Comparison of ENCODE assay signal across 9 cellular contexts in the genomic region with DNA sequence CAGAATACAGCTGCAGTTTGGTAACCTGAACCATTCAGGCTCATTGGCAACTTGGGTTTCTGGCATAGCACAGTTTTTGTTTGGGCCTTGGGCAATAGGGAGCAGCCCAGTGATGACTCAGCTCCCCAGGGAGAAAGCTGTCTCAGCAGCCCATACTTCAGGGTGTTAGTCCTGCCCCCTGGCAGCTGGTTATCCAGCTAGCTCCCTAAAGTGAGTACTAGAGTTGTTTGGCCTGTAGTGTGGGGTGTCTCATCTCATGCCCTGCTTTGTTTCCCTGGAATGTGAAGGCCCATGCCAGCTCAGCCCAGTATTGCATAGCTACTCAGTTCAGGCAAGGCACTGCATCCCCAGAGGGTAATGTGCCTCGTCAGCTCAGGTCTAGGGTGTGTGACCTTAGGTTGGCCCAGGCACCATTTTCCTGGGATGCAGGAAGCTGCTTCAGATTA. TPM values are rescaled to one million over a fixed set of nuclear protein-coding genes. Genes with fewer than 3 reads are reported as not detected.
DNase-seq lines count a peak whose midpoint lies in the region; ATAC-seq, FAIRE-seq and TF ChIP-seq lines count a peak whose summit lies in the region.
"Had no signal": no experiment of that assay in that cellular context is flagged by ENCODE, and none has a peak within 500 bp of the region (broad histone marks: within the 10 kb centered on the region; RNA-seq: fewer than 3 reads in every experiment).

No MANE protein-coding gene starts in this region.

- no peak overlapping the region for H3K9ac ChIP-seq in H1 (replicated peaks in 1 of 4; ENCODE audit: extremely low read depth in 1 of 4, low read depth in 3 of 4, low read length in 3 of 4)

- no peak overlapping the region for H3K4ac ChIP-seq in H1 (replicated peaks; ENCODE audit: insufficient read length, low read depth, low read length)

- H3K23ac ChIP-seq in H1 (ENCODE audit: insufficient read length), result no peak overlapping the region

- H3K4me2 ChIP-seq in H1 (ENCODE audit: insufficient read depth in 1 of 2, low read depth in 2 of 2, low read length in 2 of 2) (no peak overlapping the region), osteoblast (ENCODE audit: insufficient read depth, low read length) (peak overlapping the region; percentile 34)

- no peak for TF ChIP-seq EP300 in H1 (IDR thresholded peaks at IDR 0.05; ENCODE audit: borderline replicate concordance in 1 of 2, low read depth in 2 of 2, low read length in 2 of 2)

- no peak overlapping the region for H4K8ac ChIP-seq in H1 (ENCODE audit: extremely low read depth, insufficient read depth, low read length)

- no peak overlapping the region for H2BK120ac ChIP-seq in H1 (replicated peaks; ENCODE audit: low read depth, low read length)

- CTCF ChIA-PET in H1 (lab: Charles Lee; ENCODE audit: partially characterized antibody), result interaction anchor here (0.8 to 1.8 kb wide), 7 partner anchors 10 to 198 kb away, joined by 3 to 6 read pairs (median 4); no protein-coding TSS in a partner anchor

- H3K27me3 ChIP-seq in H1 (replicated peaks in 1 of 4; ENCODE audit: control insufficient read depth in 3 of 4, extremely low read depth in 1 of 4, insufficient read depth in 3 of 4, low read length in 3 of 4) (no peaks in the 10 kb centered on the region), osteoblast (ENCODE audit: insufficient read depth, low read length) (no peaks in the 10 kb centered on the region), vagina (no peaks in the 10 kb centered on the region)

- H3K18ac ChIP-seq in H1 (ENCODE audit: extremely low read depth, low read length), result no peak overlapping the region

- H3K4me3 ChIP-seq in H1 (ENCODE audit: extremely low read depth in 1 of 4, insufficient read depth in 2 of 4, low read depth in 3 of 4, low read length in 4 of 4), result no peak overlapping the region
- H3K4me3 ChIP-seq in osteoblast (ENCODE audit: insufficient read depth, low read length), result no peak overlapping the region
- H3K4me3 ChIP-seq in vagina, result no peak overlapping the region

- no peak for TF ChIP-seq RAD21 in H1 (IDR thresholded peaks at IDR 0.05 in 1 of 2, conservative IDR thresholded peaks at IDR 0.05 in 1 of 2; ENCODE audit: low read depth in 2 of 2, low read length in 2 of 2)

- H2BK5ac ChIP-seq in H1 (ENCODE audit: low read depth, low read length), result peak overlapping the region; percentile 49; the same call in 1 of the 2 replicates

- ATAC-seq in GM21526 (IDR thresholded peaks at IDR 0.05; ENCODE audit: low FRiP score, unreplicated experiment) (no peak), HG02610 (IDR thresholded peaks at IDR 0.05; ENCODE audit: unreplicated experiment) (no peak)

- TF ChIP-seq CTCF in H1 (IDR thresholded peaks at IDR 0.05; ENCODE audit: control extremely low read depth in 1 of 3, insufficient read depth in 1 of 3, low read depth in 1 of 3, low read length in 3 of 3), result no peak
- TF ChIP-seq CTCF in osteoblast (IDR thresholded peaks at IDR 0.05; ENCODE audit: extremely low read depth, low read depth, low read length), result no peak
- no peak for TF ChIP-seq CTCF in vagina (IDR thresholded peaks at IDR 0.05)

- no peak overlapping the region for H2BK20ac ChIP-seq in H1 (ENCODE audit: low read length)

- no peak overlapping the region for H3K14ac ChIP-seq in H1 (ENCODE audit: insufficient read length)

- no peak for TF ChIP-seq POLR2A in H1 (IDR thresholded peaks at IDR 0.05; ENCODE audit: control extremely low read depth in 1 of 2, low read depth in 2 of 2, low read length in 2 of 2)
- no peak for TF ChIP-seq POLR2A in vagina (IDR thresholded peaks at IDR 0.05)

- 77% methylated on average over 1 of the region's 1 CpG; no CpG with 5 or more reads in 1 of the 2 experiments for WGBS in H1 (ENCODE audit: extremely low coverage in 1 of 2, insufficient coverage in 1 of 2, insufficient read length in 1 of 2, insufficient replicate concordance in 2 of 2, low coverage in 1 of 2, low lambda C conversion rate in 2 of 2, missing lambda C conversion rate in 1 of 2), 2 experiments

- peaks cover 9% of the 10 kb centered on the region; the same call in 1 of the 2 replicates for H3K79me1 ChIP-seq in H1 (ENCODE audit: low read depth, low read length)

- H2BK12ac ChIP-seq in H1 (ENCODE audit: low read depth, low read length), result 0 out of 2 replicates have a peak overlapping the region, but pooled peaks have one; percentile 33

- H4K91ac ChIP-seq in H1 (replicated peaks; ENCODE audit: insufficient read length, low read length), result no peak overlapping the region

- peak; percentile 82 for DNase-seq in DMS 273 (lab: John Stamatoyannopoulos, UW; ENCODE audit: unreplicated experiment)
- DNase-seq in NCI-H2107 (lab: John Stamatoyannopoulos, UW), result peak; percentile 54
- DNase-seq in H1 (ENCODE audit: low read depth in 1 of 2, low spot score in 2 of 2), result no peak
- DNase-seq in osteoblast (ENCODE audit: insufficient read length, low spot score, missing footprints), result peak; percentile 89
- DNase-seq in vagina (ENCODE audit: extremely low spot score in 2 of 2), result no peak
- no peak for DNase-seq in T-helper 1 cell
- DNase-seq: activated T-cell treated with anti-CD3 and anti-CD28 coated beads, Interleukin-2, amount 50 U/mL, for 1 hour had no signal

- H3K79me2 ChIP-seq in H1 (ENCODE audit: control insufficient read depth in 1 of 2, insufficient read depth in 2 of 2, low read length in 2 of 2), result peaks cover 0 to 31% of the 10 kb centered on the region in 2 experiments; a peak in 2 of 4 replicates
- H3K79me2 ChIP-seq in osteoblast (ENCODE audit: insufficient read depth, low read length), result peaks cover 39% of the 10 kb centered on the region

- no peak overlapping the region for H2AFZ ChIP-seq in H1 (ENCODE audit: low read length)
- no peak overlapping the region for H2AFZ ChIP-seq in osteoblast (ENCODE audit: low read length)

- intact Hi-C loops in vagina (cut with DNase I), result no loop called here

- H2AK5ac ChIP-seq in H1 (ENCODE audit: low read depth, low read length), result no peak overlapping the region; the same call in 1 of the 2 replicates

- H4K20me1 ChIP-seq in H1 (replicated peaks in 1 of 2; ENCODE audit: control insufficient read depth in 1 of 2, insufficient read depth in 2 of 2, low read length in 2 of 2) (peaks cover 9 to 12% of the 10 kb centered on the region in 2 experiments), osteoblast (ENCODE audit: insufficient read depth, low read length) (peaks cover 25% of the 10 kb centered on the region)

- no peak for FAIRE-seq in H1 (lab: Jason Lieb, UNC)

- no peak overlapping the region for H4K5ac ChIP-seq in H1 (ENCODE audit: insufficient read length, low read depth, low read length)

- H3K27ac ChIP-seq in H1 (ENCODE audit: low read depth, low read length) (no peak overlapping the region), osteoblast (ENCODE audit: low read depth, low read length) (peak overlapping the region; percentile 77), vagina (no peak overlapping the region)

- H3K23me2 ChIP-seq in H1 (ENCODE audit: low read depth, low read length), result no peaks in the 10 kb centered on the region

- POLR2A ChIA-PET in H1 (lab: Charles Lee; ENCODE audit: partially characterized antibody), result interaction anchor here (0.6 to 3.0 kb wide), 5 partner anchors 12 to 49 kb away, joined by 3 to 13 read pairs (median 4); a partner anchor contains a TSS

- peaks cover 0 to 7% (median 0%) of the 10 kb centered on the region in 4 experiments; a peak in 3 of 8 replicates for H3K36me3 ChIP-seq in H1 (ENCODE audit: control insufficient read depth in 2 of 4, insufficient read depth in 4 of 4, low read length in 3 of 4)
- peaks cover 29% of the 10 kb centered on the region for H3K36me3 ChIP-seq in osteoblast (ENCODE audit: insufficient read depth, low read length)
- peaks cover 0 to 39% of the 10 kb centered on the region in 2 donors for H3K36me3 ChIP-seq in vagina

- H3K9me3 ChIP-seq in H1 (ENCODE audit: insufficient read depth in 2 of 2, low read depth in 1 of 2, low read length in 1 of 2), result no peaks in the 10 kb centered on the region
- H3K9me3 ChIP-seq in osteoblast (ENCODE audit: low read depth, low read length), result no peaks in the 10 kb centered on the region
- H3K9me3 ChIP-seq in vagina, result no peaks in the 10 kb centered on the region

- H2BK15ac ChIP-seq in H1 (ENCODE audit: low read length), result no peak overlapping the region

- peaks cover 0 to 4% (median 2%) of the 10 kb centered on the region in 4 experiments; a peak in 2 of 7 replicates for H3K4me1 ChIP-seq in H1 (replicated peaks in 1 of 4; ENCODE audit: control insufficient read depth in 3 of 4, insufficient read depth in 4 of 4, low read length in 3 of 4)
- peaks cover 18% of the 10 kb centered on the region for H3K4me1 ChIP-seq in osteoblast (ENCODE audit: insufficient read depth, low read length)
- H3K4me1 ChIP-seq in vagina, result peaks cover 26% of the 10 kb centered on the region

- no peak overlapping the region for H3K56ac ChIP-seq in H1 (replicated peaks; ENCODE audit: insufficient read length, low read depth, low read length)

RNA-seq across cellular contexts. Expression of a gene that starts 18.2 kb away (rescaled TPM):
- 8.7 and 9.0 TPM in 2 replicates for total RNA-seq in H1 (2021; fragmentation: NEBNext Ultra II Directional; extraction: Animal tissue kit (Norgen Biotek cat#: 25700))
- 1.7 and 1.8 TPM in 2 replicates for polyA plus RNA-seq in H1 (2011; rRNA removed)
- 2.5 TPM for polyA plus RNA-seq in H1 (2011; cell fraction: cytosol; rRNA removed)
- polyA plus RNA-seq in H1 (2011; cell fraction: nucleus; rRNA removed), result 2.0 TPM
- 2.5 to 3.6 TPM (median 2.8 TPM) in 4 replicates for polyA plus RNA-seq in H1 (2012, experiment 1 of 2)
- 0.80 TPM for polyA plus RNA-seq in H1 (2012, experiment 2 of 2)
- 2.9 TPM for polyA plus RNA-seq in H1 (2013, experiment 1 of 2)
- polyA plus RNA-seq in H1 (2013, experiment 2 of 2), result 2.9 TPM
- 14.6 and 17.9 TPM in 2 replicates for polyA minus RNA-seq in H1 (2011; rRNA and poly(A)+ RNA removed)
- polyA minus RNA-seq in H1 (2011; cell fraction: cytosol; rRNA and poly(A)+ RNA removed), result 7.1 TPM
- polyA minus RNA-seq in H1 (2011; cell fraction: nucleus; rRNA and poly(A)+ RNA removed), result 7.5 TPM
- total RNA-seq in osteoblast, result 10.6 and 11.9 TPM in 2 replicates
- 6.9 TPM for total RNA-seq in vagina

RNA-seq across cellular contexts. Expression of a gene that starts 21.8 kb away (rescaled TPM):
- 56.0 and 57.9 TPM in 2 replicates for total RNA-seq in H1 (2021; fragmentation: NEBNext Ultra II Directional; extraction: Animal tissue kit (Norgen Biotek cat#: 25700))
- 6.9 and 9.3 TPM in 2 replicates for polyA plus RNA-seq in H1 (2011; rRNA removed)
- 10.4 TPM for polyA plus RNA-seq in H1 (2011; cell fraction: cytosol; rRNA removed)
- 14.1 TPM for polyA plus RNA-seq in H1 (2011; cell fraction: nucleus; rRNA removed)
- 3.0 to 4.7 TPM (median 3.3 TPM) in 4 replicates for polyA plus RNA-seq in H1 (2012, experiment 1 of 2)
- 0.21 TPM for polyA plus RNA-seq in H1 (2012, experiment 2 of 2)
- 7.7 TPM for polyA plus RNA-seq in H1 (2013, experiment 1 of 2)
- polyA plus RNA-seq in H1 (2013, experiment 2 of 2), result 6.4 TPM
- 249 and 336 TPM in 2 replicates for polyA minus RNA-seq in H1 (2011; rRNA and poly(A)+ RNA removed)
- polyA minus RNA-seq in H1 (2011; cell fraction: cytosol; rRNA and poly(A)+ RNA removed), result 79.0 TPM
- polyA minus RNA-seq in H1 (2011; cell fraction: nucleus; rRNA and poly(A)+ RNA removed), result 122 TPM
- 101 and 115 TPM in 2 replicates for total RNA-seq in osteoblast
- 76.1 TPM for total RNA-seq in vagina

RNA-seq across cellular contexts. Expression of a gene that starts 49.0 kb away (rescaled TPM):
- 9.1 and 10.5 TPM in 2 replicates for total RNA-seq in H1 (2021; fragmentation: NEBNext Ultra II Directional; extraction: Animal tissue kit (Norgen Biotek cat#: 25700))
- polyA plus RNA-seq in H1 (2011; rRNA removed), result 3.3 and 4.3 TPM in 2 replicates
- 4.8 TPM for polyA plus RNA-seq in H1 (2011; cell fraction: cytosol; rRNA removed)
- polyA plus RNA-seq in H1 (2011; cell fraction: nucleus; rRNA removed), result 3.9 TPM
- polyA plus RNA-seq in H1 (2012, experiment 1 of 2), result 6.5 to 8.0 TPM (median 7.4 TPM) in 4 replicates
- 0.39 TPM for polyA plus RNA-seq in H1 (2012, experiment 2 of 2)
- 5.0 TPM for polyA plus RNA-seq in H1 (2013, experiment 1 of 2)
- polyA plus RNA-seq in H1 (2013, experiment 2 of 2), result 5.1 TPM
- polyA minus RNA-seq in H1 (2011; rRNA and poly(A)+ RNA removed), result 22.0 and 27.2 TPM in 2 replicates
- 10.8 TPM for polyA minus RNA-seq in H1 (2011; cell fraction: cytosol; rRNA and poly(A)+ RNA removed)
- 7.3 TPM for polyA minus RNA-seq in H1 (2011; cell fraction: nucleus; rRNA and poly(A)+ RNA removed)
- total RNA-seq in osteoblast (10.6 and 11.6 TPM in 2 replicates), vagina (5.9 TPM)

Comparison
In these comparisons a context has a peak if more than half of its experiments do, and no peak if none do; other contexts are left out.
1. DNase-seq: peak in DMS 273 (single experiment), NCI-H2107 (single experiment) and osteoblast (single experiment); none in H1 (0 of 2), vagina (0 of 2) and T-helper 1 cell (0 of 5).